ENCODE assay signal across 1 cellular context in genomic region chr9:91359734-91360470, GRCh38.
TF ChIP-seq lines count a peak whose summit lies in the region.

No MANE protein-coding gene starts in this region.

TF ChIP-seq in SK-N-SH, 30 proteins besides CTCF, POLR2A, EP300 and RAD21 (continued from another document):
- TF ChIP-seq ZBTB33 (IDR thresholded peaks at IDR 0.05; ENCODE audit: borderline replicate concordance, low read depth) (no peak), GABPA (IDR thresholded peaks at IDR 0.05; ENCODE audit: low read depth) (no peak), MXI1 (IDR thresholded peaks at IDR 0.05; ENCODE audit: low read depth, low read length) (no peak), USF2 (IDR thresholded peaks at IDR 0.05; ENCODE audit: borderline replicate concordance, low read depth, low read length) (no peak), SIN3A (IDR thresholded peaks at IDR 0.05; ENCODE audit: borderline replicate concordance, low read depth, low read length) (no peak)
TF ChIP-seq in SK-N-SH: peak in this region for 0.
